Comparison of ENCODE assay signal across 21 cellular contexts in the genomic region with DNA sequence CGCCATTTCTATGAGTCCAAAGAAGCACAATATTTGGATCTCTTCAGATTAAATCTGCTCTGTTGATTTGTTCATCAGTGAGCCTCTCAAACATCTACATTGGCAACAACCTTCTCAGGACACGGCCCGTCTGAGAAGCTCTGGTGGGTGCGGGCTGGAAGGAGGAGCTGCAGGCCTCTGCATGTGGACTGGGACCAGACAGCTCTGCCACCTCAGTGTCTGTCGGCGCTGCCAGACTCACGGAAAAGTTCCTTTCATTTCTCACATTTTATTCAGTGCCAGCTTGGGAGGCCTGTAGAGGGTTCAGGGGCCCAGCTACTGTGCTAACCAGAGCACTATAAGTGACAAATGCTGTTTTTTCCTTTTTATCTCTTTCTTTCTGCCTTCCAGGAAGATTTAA. TPM values are rescaled to one million over a fixed set of nuclear protein-coding genes. Genes with fewer than 3 reads are reported as not detected.
DNase-seq lines count a peak whose midpoint lies in the region; ATAC-seq and TF ChIP-seq lines count a peak whose summit lies in the region.
"Had no signal": no experiment of that assay in that cellular context is flagged by ENCODE, and none has a peak within 500 bp of the region (broad histone marks: within the 10 kb centered on the region; RNA-seq: fewer than 3 reads in every experiment).

No MANE protein-coding gene starts in this region.

- 11 to 16% methylated on average over 7 of the region's 7 CpGs for WGBS in GM23248 (ENCODE audit: low coverage in 1 of 2, low lambda C conversion rate in 2 of 2, missing lambda C conversion rate in 2 of 2), 2 experiments
- WGBS in spleen, 5 donors = 67 to 77% (median 68%) methylated on average over 7 of the region's 7 CpGs

- peak; percentile 19 for ATAC-seq in left lobe of liver
- ATAC-seq: WTC11 had no signal

- H3K4me2 ChIP-seq in GM23248 (ENCODE audit: unreplicated experiment) = peak overlapping the region; percentile 17

- TF ChIP-seq CTCF in spleen (IDR thresholded peaks at IDR 0.05 in 8 of 11, conservative IDR thresholded peaks at IDR 0.05 in 3 of 11) = no peak
- TF ChIP-seq CTCF in mesothelial cell of epicardium (IDR thresholded peaks at IDR 0.05; ENCODE audit: unreplicated experiment) = no peak

- TF ChIP-seq POLR2A in spleen (IDR thresholded peaks at IDR 0.05) = no peak

- DNase-seq in GM23248 (peak; percentile 55), caudate nucleus (lab: John Stamatoyannopoulos, UW) (peak in 3 of 61 donors; percentile 3 to 8 (median 4)), left lobe of liver (ENCODE audit: low spot score) (no peak), spleen (no peak), SHP77 treated with DMSO at 0.1 percent for 48 hours (lab: John Stamatoyannopoulos, UW) (no peak), mesothelial cell of epicardium (ENCODE audit: low spot score in 2 of 2, unreplicated experiment in 2 of 2) (no peak), NCI-H146 (lab: John Stamatoyannopoulos, UW) (no peak)
- DNase-seq in CD8-positive, alpha-beta memory T cell = no peak
- DNase-seq: activated CD4-positive, alpha-beta memory T cell treated with anti-CD3 and anti-CD28 coated beads for 36 hours; activated effector memory CD4-positive, alpha-beta T cell treated with anti-CD3 and anti-CD28 coated beads, Interleukin-2, amount 50 U/mL, for 16 hours; DMS79 treated with DMSO at 0.1 percent for 48 hours; esophagus squamous epithelium; H9; KG1; NCI-H187; NCI-H226; retina had no signal

- H3K27ac Mint-ChIP-seq in mesothelial cell of epicardium = no peak overlapping the region
- peak overlapping the region in 1 of 8 donors; percentile 3 for H3K27ac Mint-ChIP-seq in CD8-positive, alpha-beta memory T cell
- H3K27ac Mint-ChIP-seq: activated CD4-positive, alpha-beta memory T cell treated with anti-CD3 and anti-CD28 coated beads for 36 hours; H9; WTC11 had no signal

- H3K36me3 ChIP-seq in GM23248 (ENCODE audit: low read depth) = no peaks in the 10 kb centered on the region
- no peaks in the 10 kb centered on the region for H3K36me3 ChIP-seq in spleen
- H3K36me3 ChIP-seq in CD8-positive, alpha-beta memory T cell (ENCODE audit: insufficient read depth, low read length) = no peaks in the 10 kb centered on the region
- H3K36me3 ChIP-seq: cardiac muscle cell, esophagus squamous epithelium, neutrophil had no signal

- H3K9me3 ChIP-seq in GM23248 (ENCODE audit: low read depth) = no peaks in the 10 kb centered on the region
- H3K9me3 ChIP-seq in spleen = no peaks in the 10 kb centered on the region
- H3K9me3 ChIP-seq in CD8-positive, alpha-beta memory T cell (ENCODE audit: low read length) = no peaks in the 10 kb centered on the region
- H3K9me3 ChIP-seq: esophagus squamous epithelium, neutrophil had no signal

- intact Hi-C loops in spleen (cut with DNase I; ENCODE audit: low total_unique reads) = no loop called here

- H3K27me3 ChIP-seq in GM23248 (replicated peaks; ENCODE audit: insufficient read depth) (peaks cover 4% of the 10 kb centered on the region), spleen (replicated peaks in 1 of 7) (no peaks in the 10 kb centered on the region)
- H3K27me3 ChIP-seq in CD8-positive, alpha-beta memory T cell (ENCODE audit: insufficient read depth, low read length, poor library complexity, severe bottlenecking) = no peaks in the 10 kb centered on the region
- H3K27me3 ChIP-seq: cardiac muscle cell, esophagus squamous epithelium, neutrophil had no signal

- H3K27me3 Mint-ChIP-seq in mesothelial cell of epicardium (ENCODE audit: low read depth) = no peaks in the 10 kb centered on the region
- peaks cover 0 to 3% of the 10 kb centered on the region in 2 donors for H3K27me3 Mint-ChIP-seq in CD8-positive, alpha-beta memory T cell
- H3K27me3 Mint-ChIP-seq: activated CD4-positive, alpha-beta memory T cell treated with anti-CD3 and anti-CD28 coated beads for 36 hours had no signal

- H4K20me1 ChIP-seq in GM23248 (ENCODE audit: insufficient read depth) = no peaks in the 10 kb centered on the region

- H3K27ac ChIP-seq in GM23248 (no peak overlapping the region), caudate nucleus (ENCODE audit: low read depth, low read length) (peak overlapping the region; percentile 31), spleen (peak overlapping the region in 5 of 8 donors; percentile 2 to 50 (median 24))
- H3K27ac ChIP-seq in CD8-positive, alpha-beta memory T cell (ENCODE audit: low read depth, low read length) = no peak overlapping the region
- H3K27ac ChIP-seq: cardiac muscle cell, neutrophil had no signal

- H3K4me3 ChIP-seq in GM23248 (peak overlapping the region; percentile 25; the same call in 1 of the 2 replicates), spleen (no peak overlapping the region)
- H3K4me3 ChIP-seq in CD8-positive, alpha-beta memory T cell (ENCODE audit: low read length) = no peak overlapping the region
- H3K4me3 ChIP-seq: cardiac muscle cell, esophagus squamous epithelium had no signal

- H3K9me2 ChIP-seq in GM23248 (ENCODE audit: insufficient read depth) = no peaks in the 10 kb centered on the region

- no peaks in the 10 kb centered on the region for H3K79me2 ChIP-seq in GM23248 (ENCODE audit: insufficient read depth)

- no peaks in the 10 kb centered on the region for H3K36me3 Mint-ChIP-seq in mesothelial cell of epicardium
- peaks cover 0 to 4% (median 0%) of the 10 kb centered on the region in 3 donors for H3K36me3 Mint-ChIP-seq in CD8-positive, alpha-beta memory T cell
- H3K36me3 Mint-ChIP-seq: activated CD4-positive, alpha-beta memory T cell treated with anti-CD3 and anti-CD28 coated beads for 36 hours; WTC11 had no signal

- H3K4me1 ChIP-seq in GM23248 (ENCODE audit: insufficient read depth) = 0 out of 2 replicates have a peak, but pooled peaks cover 9% of the 10 kb centered on the region
- peaks cover 0 to 9% (median 0%) of the 10 kb centered on the region in 6 donors for H3K4me1 ChIP-seq in spleen
- H3K4me1 ChIP-seq in CD8-positive, alpha-beta memory T cell (ENCODE audit: insufficient read depth, low read length) = no peaks in the 10 kb centered on the region

- H3K4me3 Mint-ChIP-seq in mesothelial cell of epicardium = no peak overlapping the region
- H3K4me3 Mint-ChIP-seq in CD8-positive, alpha-beta memory T cell = no peak overlapping the region
- H3K4me3 Mint-ChIP-seq: activated CD4-positive, alpha-beta memory T cell treated with anti-CD3 and anti-CD28 coated beads for 36 hours; H9; WTC11 had no signal

- no peaks in the 10 kb centered on the region for H3F3A ChIP-seq in GM23248 (ENCODE audit: insufficient read depth)

- POLR2A ChIA-PET in CD8-positive, alpha-beta memory T cell (lab: Charles Lee) = no interaction called here

- in situ Hi-C loops in GM23248 (cut with MboI) = no loop called here

- peaks cover 4% of the 10 kb centered on the region for H3K9me3 Mint-ChIP-seq in mesothelial cell of epicardium
- H3K9me3 Mint-ChIP-seq in CD8-positive, alpha-beta memory T cell = no peaks in the 10 kb centered on the region
- H3K9me3 Mint-ChIP-seq: activated CD4-positive, alpha-beta memory T cell treated with anti-CD3 and anti-CD28 coated beads for 36 hours; H9 had no signal

- peak overlapping the region; percentile 26; the same call in 1 of the 2 replicates for H3K9ac ChIP-seq in GM23248

- CTCF ChIA-PET in CD8-positive, alpha-beta memory T cell (lab: Charles Lee) = no interaction called here

- peak overlapping the region; percentile 75 for H2AFZ ChIP-seq in GM23248

- peaks cover 13% of the 10 kb centered on the region for H3K4me1 Mint-ChIP-seq in mesothelial cell of epicardium
- no peaks in the 10 kb centered on the region for H3K4me1 Mint-ChIP-seq in CD8-positive, alpha-beta memory T cell

RNA-seq across cellular contexts. Expression of a gene that starts 23.0 kb away (rescaled TPM):
- not detected in 2 replicates for total RNA-seq in GM23248 (2014; rRNA removed; shearing (Covaris generic))
- not detected in 2 replicates for polyA plus RNA-seq in GM23248 (2016; fragmentation: Nextera tagmentation; extraction: Ambion mirVana)
- 0.30 TPM for total RNA-seq in left lobe of liver
- 10 to 100 TPM in 2 of 7 donors, 1 to 10 TPM in 5; 6.0 to 26.0 (median 8.0) TPM for total RNA-seq in spleen
- polyA plus RNA-seq in spleen = 10 to 100 TPM in 1 of 3 donors, 1 to 10 TPM in 2; 6.0 to 16.4 (median 8.8) TPM
- 2.7 to 3.3 TPM (median 3.1 TPM) in 3 replicates for total RNA-seq in mesothelial cell of epicardium
- 100 to 1,000 TPM; 159 to 171 TPM for total RNA-seq in CD8-positive, alpha-beta memory T cell
- polyA plus RNA-seq in CD8-positive, alpha-beta memory T cell = 285 TPM
- total RNA-seq: H9, SK-MEL-5 had no signal

Comparison
In these comparisons a context has a peak if more than half of its experiments do, and no peak if none do; other contexts are left out.
1. H3K27ac ChIP-seq: peak in caudate nucleus (single experiment) and spleen (5 of 8); none in GM23248 (single experiment) and CD8-positive, alpha-beta memory T cell (single experiment).
2. RNA of a gene that starts 23.0 kb away (total RNA-seq): 159 to 171 TPM in CD8-positive, alpha-beta memory T cell; 6.0 to 26.0 TPM in spleen, 2.7 to 3.3 TPM in mesothelial cell of epicardium, 0.30 TPM in left lobe of liver (single experiment) and not detected in GM23248; every median in the first group is over 4 times any median in the second.